8 cellular contexts compared by ENCODE assay signal in genomic region chr20:13638162-13638495, GRCh38. TPM values are rescaled to one million over a fixed set of nuclear protein-coding genes. Genes with fewer than 3 reads are reported as not detected.
A peak's percentile ranks its signal among the peaks of the same experiment; 100 is the strongest.
DNase-seq lines count a peak whose midpoint lies in the region; ATAC-seq and TF ChIP-seq lines count a peak whose summit lies in the region.

No MANE protein-coding gene starts in this region.

- TF ChIP-seq CTCF in HFF-Myc (IDR thresholded peaks at IDR 0.05; ENCODE audit: low read depth, low read length, missing control alignments) (no peak), WTC11 (IDR thresholded peaks at IDR 0.05) (no peak)

- H3K27me3 Mint-ChIP-seq in WTC11 (ENCODE audit: low read depth): no peaks in the 10 kb centered on the region
- H3K27me3 Mint-ChIP-seq in stimulated activated memory B cell treated with anti-CD40 and anti-IgM and Interleukin-4, amounts not matched to agents 10 μg/mL and 1 μg/mL and 100 μg/mL, for 72 hours: no peaks in the 10 kb centered on the region

- POLR2A ChIA-PET in WTC11 (lab: Charles Lee): no interaction called here

- H3K9me3 Mint-ChIP-seq in WTC11: no peaks in the 10 kb centered on the region
- H3K9me3 Mint-ChIP-seq in stimulated activated memory B cell treated with anti-CD40 and anti-IgM and Interleukin-4, amounts not matched to agents 10 μg/mL and 1 μg/mL and 100 μg/mL, for 72 hours: no peaks in the 10 kb centered on the region

- ATAC-seq in WTC11: peak; percentile 9
- ATAC-seq in stimulated activated memory B cell treated with anti-CD40 and anti-IgM and Interleukin-4, amounts not matched to agents 10 μg/mL and 1 μg/mL and 100 μg/mL, for 72 hours: no peak
- no peak for ATAC-seq in HG03342 (IDR thresholded peaks at IDR 0.05; ENCODE audit: unreplicated experiment)
- no peak for ATAC-seq in HG03521 (IDR thresholded peaks at IDR 0.05; ENCODE audit: unreplicated experiment)

- H3K4me1 Mint-ChIP-seq in WTC11: peaks cover 8% of the 10 kb centered on the region
- H3K4me1 Mint-ChIP-seq in stimulated activated memory B cell treated with anti-CD40 and anti-IgM and Interleukin-4, amounts not matched to agents 10 μg/mL and 1 μg/mL and 100 μg/mL, for 72 hours: peaks cover 26% of the 10 kb centered on the region

- no peaks in the 10 kb centered on the region for H3K36me3 Mint-ChIP-seq in WTC11
- peaks cover 14% of the 10 kb centered on the region for H3K36me3 Mint-ChIP-seq in stimulated activated memory B cell treated with anti-CD40 and anti-IgM and Interleukin-4, amounts not matched to agents 10 μg/mL and 1 μg/mL and 100 μg/mL, for 72 hours

- H3K4me3 ChIP-seq in HFF-Myc (replicated peaks; ENCODE audit: low read depth, low read length) (peak overlapping the region; percentile 98), iPS-11a (ENCODE audit: low read depth, low read length) (peak overlapping the region; percentile 96)

- peak overlapping the region; percentile 95 for H3K4me3 Mint-ChIP-seq in WTC11
- H3K4me3 Mint-ChIP-seq in stimulated activated memory B cell treated with anti-CD40 and anti-IgM and Interleukin-4, amounts not matched to agents 10 μg/mL and 1 μg/mL and 100 μg/mL, for 72 hours: peak overlapping the region; percentile 92

- CTCF ChIA-PET in WTC11 (lab: Charles Lee): no interaction called here

- H3K27ac Mint-ChIP-seq in WTC11: peak overlapping the region; percentile 70
- peak overlapping the region; percentile 76 for H3K27ac Mint-ChIP-seq in stimulated activated memory B cell treated with anti-CD40 and anti-IgM and Interleukin-4, amounts not matched to agents 10 μg/mL and 1 μg/mL and 100 μg/mL, for 72 hours

- DNase-seq in AG08396 (ENCODE audit: low spot score) (peak; percentile 12), HFF-Myc (ENCODE audit: extremely low read depth, low read depth) (no peak), WTC11 (ENCODE audit: low spot score) (no peak)
- DNase-seq in stimulated activated CD4-positive, alpha-beta T cell treated with anti-CD3 and anti-CD28 coated beads, Interleukin-2, amount 100 ng/mL, for 24 hours: no peak

TF ChIP-seq in WTC11, 78 proteins besides CTCF, POLR2A, EP300 and RAD21 (continues in another document):
- no peak for TF ChIP-seq FOXJ3 (CRISPR knock-in tag; IDR thresholded peaks at IDR 0.05; ENCODE audit: borderline replicate concordance)
- TF ChIP-seq TEAD1 (CRISPR knock-in tag; IDR thresholded peaks at IDR 0.05): no peak
- no peak for TF ChIP-seq ZSCAN18 (CRISPR knock-in tag; IDR thresholded peaks at IDR 0.05)
- TF ChIP-seq SMAD3 (CRISPR knock-in tag; IDR thresholded peaks at IDR 0.05; ENCODE audit: borderline replicate concordance): no peak
- TF ChIP-seq ZNF532 (CRISPR knock-in tag; IDR thresholded peaks at IDR 0.05; ENCODE audit: borderline replicate concordance): no peak
- TF ChIP-seq OVOL2 (CRISPR knock-in tag; IDR thresholded peaks at IDR 0.05; ENCODE audit: borderline replicate concordance): no peak
- TF ChIP-seq ZNF281 (CRISPR knock-in tag; IDR thresholded peaks at IDR 0.05): no peak
- no peak for TF ChIP-seq HMGXB4 (CRISPR knock-in tag; IDR thresholded peaks at IDR 0.05)
- no peak for TF ChIP-seq MYBL2 (CRISPR knock-in tag; IDR thresholded peaks at IDR 0.05)
- no peak for TF ChIP-seq NFYB (CRISPR knock-in tag; conservative IDR thresholded peaks at IDR 0.05; ENCODE audit: low read depth)
- no peak for TF ChIP-seq AR (CRISPR knock-in tag; IDR thresholded peaks at IDR 0.05)

RNA-seq across cellular contexts. Expression of gene TASP1, which starts 0.6 kb away (rescaled TPM):
- 11.6 to 12.4 TPM (median 12.2 TPM) in 3 replicates for total RNA-seq in WTC11 (2021)
